ENCODE assay signal across 8 cellular contexts in the genomic region with DNA sequence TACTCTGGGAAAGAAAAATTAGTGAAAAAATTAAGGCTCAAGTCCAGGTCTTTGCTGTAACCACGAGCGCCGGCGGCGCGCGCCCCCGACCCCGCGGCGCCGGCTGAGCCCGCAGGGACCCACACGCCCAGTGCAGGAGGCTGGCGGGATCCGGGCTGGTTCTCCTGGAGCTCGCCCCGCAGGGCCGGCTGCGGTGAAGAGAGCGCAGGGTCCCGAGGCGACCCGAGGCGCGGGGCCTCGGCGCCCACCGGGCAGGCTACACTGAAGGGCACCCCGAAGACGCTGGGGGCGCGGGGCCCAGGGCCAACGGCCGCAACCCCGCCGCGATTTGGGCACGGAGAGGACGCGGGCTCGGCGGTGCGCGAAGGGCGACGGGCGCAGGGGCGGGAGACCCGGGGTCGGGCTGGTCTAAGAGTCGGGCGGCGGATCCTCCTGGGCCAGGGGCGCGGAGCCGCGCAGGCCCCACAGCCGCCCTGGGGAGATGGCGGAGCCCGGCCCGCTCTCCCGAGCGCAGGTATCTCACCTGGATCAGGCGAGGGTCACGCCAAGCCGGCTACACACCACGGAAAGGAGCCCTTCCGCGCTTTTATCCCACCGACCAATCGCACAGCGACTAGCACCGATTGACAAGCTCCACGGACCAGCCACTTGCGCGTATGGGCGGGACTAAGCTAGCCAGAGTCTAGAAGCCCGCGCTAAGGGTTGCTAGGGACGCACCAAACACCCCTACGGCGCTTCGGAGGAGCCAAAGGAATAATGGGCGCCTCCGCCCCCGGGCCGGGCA. TPM values are rescaled to one million over a fixed set of nuclear protein-coding genes. Genes with fewer than 3 reads are reported as not detected.
DNase-seq lines count a peak whose midpoint lies in the region; ATAC-seq and TF ChIP-seq lines count a peak whose summit lies in the region.

A gene (minus strand): TSS at position 582 of the 784 bp plus-strand sequence. CDS start 6,440 bp downstream, outside the sequence.

- H3K9me3 ChIP-seq in HAP-1 (no peaks in the 10 kb centered on the region), MM.1S (replicated peaks; ENCODE audit: insufficient read depth, low read length) (no peaks in the 10 kb centered on the region), neural cell (ENCODE audit: low read length) (no peaks in the 10 kb centered on the region)

- no peaks in the 10 kb centered on the region for H3K9me3 Mint-ChIP-seq in stimulated activated naive CD8-positive, alpha-beta T cell treated with anti-CD3 and anti-CD28 coated beads, Interleukin-15, amount 100 ng/mL, for 72 hours

- H2AFZ ChIP-seq in MM.1S (ENCODE audit: low read length): peak within 1 kb of the TSS; percentile 100
- H2AFZ ChIP-seq in neural cell (ENCODE audit: low read depth, low read length): peak within 1 kb of the TSS; percentile 74

- H3K9ac ChIP-seq in MM.1S (ENCODE audit: low read length) (peak within 1 kb of the TSS; percentile 79), neural cell (ENCODE audit: low read length) (peak within 1 kb of the TSS; percentile 75)

- H3K4me3 ChIP-seq in HAP-1 (peak within 1 kb of the TSS; percentile 69), MM.1S (ENCODE audit: low read length) (peak within 1 kb of the TSS; percentile 92), fibroblast of villous mesenchyme (ENCODE audit: low read depth, low read length) (peak within 1 kb of the TSS; percentile 81), neural cell (ENCODE audit: low read length) (peak within 1 kb of the TSS; percentile 98)

- H3F3A ChIP-seq in MM.1S (ENCODE audit: insufficient read depth, low read length) (0 out of 2 replicates have a peak, but pooled peaks cover 4% of the 10 kb centered on the region), neural cell (ENCODE audit: insufficient read depth, low read length, poor library complexity, severe bottlenecking) (no peaks in the 10 kb centered on the region)

- H3K79me2 ChIP-seq in MM.1S (ENCODE audit: low read length) (peaks cover 40% of the 10 kb centered on the region), neural cell (replicated peaks; ENCODE audit: insufficient read depth, low read length) (peaks cover 7% of the 10 kb centered on the region)

- H3K4me1 Mint-ChIP-seq in stimulated activated naive CD8-positive, alpha-beta T cell treated with anti-CD3 and anti-CD28 coated beads, Interleukin-15, amount 100 ng/mL, for 72 hours: peaks cover 49% of the 10 kb centered on the region

- ATAC-seq in stimulated activated naive CD8-positive, alpha-beta T cell treated with anti-CD3 and anti-CD28 coated beads, Interleukin-15, amount 100 ng/mL, for 72 hours: peak; percentile 91

- no peak for TF ChIP-seq EP300 in neural cell (conservative IDR thresholded peaks at IDR 0.05; ENCODE audit: poor library complexity, severe bottlenecking)

- H4K20me1 ChIP-seq in MM.1S (ENCODE audit: insufficient read depth, low read length) (no peaks in the 10 kb centered on the region), neural cell (ENCODE audit: insufficient read depth) (no peaks in the 10 kb centered on the region)

- peak; percentile 98 for DNase-seq in G401 (ENCODE audit: low spot score)
- peak; percentile 97 to 98 for DNase-seq in HAP-1 (ENCODE audit: low spot score in 2 of 2)
- peak; percentile 97 for DNase-seq in MM.1S
- peak; percentile 87 for DNase-seq in SHP77 treated with DMSO at 0.1 percent for 48 hours (lab: John Stamatoyannopoulos, UW)
- peak; percentile 90 for DNase-seq in activated effector memory CD4-positive, alpha-beta T cell treated with Interleukin-2 at 50 U/mL for 16 hours
- DNase-seq in fibroblast of villous mesenchyme (ENCODE audit: low read depth): peak; percentile 93
- DNase-seq in stimulated activated naive CD8-positive, alpha-beta T cell treated with anti-CD3 and anti-CD28 coated beads, Interleukin-15, amount 100 ng/mL, for 72 hours: peak; percentile 94 to 97

- no peaks in the 10 kb centered on the region for H3K9me2 ChIP-seq in MM.1S (replicated peaks; ENCODE audit: insufficient read depth, low read length)
- H3K9me2 ChIP-seq in neural cell (ENCODE audit: insufficient read depth, low read length): no peaks in the 10 kb centered on the region

- no peaks in the 10 kb centered on the region for H3K27me3 ChIP-seq in HAP-1 (ENCODE audit: low read depth)
- no peaks in the 10 kb centered on the region for H3K27me3 ChIP-seq in MM.1S (replicated peaks; ENCODE audit: insufficient read depth, low read length)
- H3K27me3 ChIP-seq in neural cell (ENCODE audit: insufficient read depth, low read depth, low read length): no peaks in the 10 kb centered on the region

- in situ Hi-C loops in G401 (cut with HindIII; ENCODE audit: low sequenced_read_pairs) (no loop called here), HAP-1 (cut with MboI; ENCODE audit: low sequenced_read_pairs) (no loop called here)

- H3K4me3 Mint-ChIP-seq in stimulated activated naive CD8-positive, alpha-beta T cell treated with anti-CD3 and anti-CD28 coated beads, Interleukin-15, amount 100 ng/mL, for 72 hours: peak within 1 kb of the TSS; percentile 85 to 96

- H3K27ac ChIP-seq in MM.1S (ENCODE audit: low read length): peak within 1 kb of the TSS; percentile 32; the same call in 1 of the 2 replicates
- peak within 1 kb of the TSS; percentile 76 for H3K27ac ChIP-seq in neural cell (ENCODE audit: low read length)

- peak within 1 kb of the TSS; percentile 92 to 93 for H3K27ac Mint-ChIP-seq in stimulated activated naive CD8-positive, alpha-beta T cell treated with anti-CD3 and anti-CD28 coated beads, Interleukin-15, amount 100 ng/mL, for 72 hours

- H3K4me2 ChIP-seq in MM.1S (ENCODE audit: low read depth, low read length): peak within 1 kb of the TSS; percentile 100
- peak within 1 kb of the TSS; percentile 94 for H3K4me2 ChIP-seq in neural cell (ENCODE audit: low read length)

- TF ChIP-seq RAD21 in neural cell (conservative IDR thresholded peaks at IDR 0.05): no peak

- H3K4me1 ChIP-seq in HAP-1: peaks cover 21% of the 10 kb centered on the region
- peaks cover 14% of the 10 kb centered on the region for H3K4me1 ChIP-seq in MM.1S (ENCODE audit: low read length)

- H3K36me3 ChIP-seq in HAP-1 (replicated peaks) (no peaks in the 10 kb centered on the region; the same call in 1 of the 2 replicates), MM.1S (replicated peaks; ENCODE audit: insufficient read depth, low read length) (no peaks in the 10 kb centered on the region), neural cell (ENCODE audit: insufficient read depth, low read length) (no peaks in the 10 kb centered on the region)

- no peak for TF ChIP-seq CTCF in MM.1S (IDR thresholded peaks at IDR 0.05; ENCODE audit: low read length)
- no peak for TF ChIP-seq CTCF in fibroblast of villous mesenchyme (IDR thresholded peaks at IDR 0.05; ENCODE audit: insufficient read depth, low read depth, low read length)
- TF ChIP-seq CTCF in neural cell (IDR thresholded peaks at IDR 0.05; ENCODE audit: poor library complexity, severe bottlenecking): peak; percentile 8

- H3K27me3 Mint-ChIP-seq in stimulated activated naive CD8-positive, alpha-beta T cell treated with anti-CD3 and anti-CD28 coated beads, Interleukin-15, amount 100 ng/mL, for 72 hours: no peaks in the 10 kb centered on the region

TF ChIP-seq in neural cell, 6 proteins besides CTCF, POLR2A, EP300 and RAD21:
- TF ChIP-seq TAF1 (IDR thresholded peaks at IDR 0.05; ENCODE audit: low read depth) (peak; percentile 36), SMC3 (conservative IDR thresholded peaks at IDR 0.05; ENCODE audit: poor library complexity) (peak; percentile 16), MXI1 (conservative IDR thresholded peaks at IDR 0.05; ENCODE audit: poor library complexity, severe bottlenecking) (peak; percentile 82), EZH2 (IDR thresholded peaks at IDR 0.05; ENCODE audit: borderline replicate concordance, insufficient read depth, low read length, poor library complexity, severe bottlenecking) (no peak), POLR2AphosphoS5 (IDR thresholded peaks at IDR 0.05) (peak; percentile 53)
- TF ChIP-seq, protein P1, sequence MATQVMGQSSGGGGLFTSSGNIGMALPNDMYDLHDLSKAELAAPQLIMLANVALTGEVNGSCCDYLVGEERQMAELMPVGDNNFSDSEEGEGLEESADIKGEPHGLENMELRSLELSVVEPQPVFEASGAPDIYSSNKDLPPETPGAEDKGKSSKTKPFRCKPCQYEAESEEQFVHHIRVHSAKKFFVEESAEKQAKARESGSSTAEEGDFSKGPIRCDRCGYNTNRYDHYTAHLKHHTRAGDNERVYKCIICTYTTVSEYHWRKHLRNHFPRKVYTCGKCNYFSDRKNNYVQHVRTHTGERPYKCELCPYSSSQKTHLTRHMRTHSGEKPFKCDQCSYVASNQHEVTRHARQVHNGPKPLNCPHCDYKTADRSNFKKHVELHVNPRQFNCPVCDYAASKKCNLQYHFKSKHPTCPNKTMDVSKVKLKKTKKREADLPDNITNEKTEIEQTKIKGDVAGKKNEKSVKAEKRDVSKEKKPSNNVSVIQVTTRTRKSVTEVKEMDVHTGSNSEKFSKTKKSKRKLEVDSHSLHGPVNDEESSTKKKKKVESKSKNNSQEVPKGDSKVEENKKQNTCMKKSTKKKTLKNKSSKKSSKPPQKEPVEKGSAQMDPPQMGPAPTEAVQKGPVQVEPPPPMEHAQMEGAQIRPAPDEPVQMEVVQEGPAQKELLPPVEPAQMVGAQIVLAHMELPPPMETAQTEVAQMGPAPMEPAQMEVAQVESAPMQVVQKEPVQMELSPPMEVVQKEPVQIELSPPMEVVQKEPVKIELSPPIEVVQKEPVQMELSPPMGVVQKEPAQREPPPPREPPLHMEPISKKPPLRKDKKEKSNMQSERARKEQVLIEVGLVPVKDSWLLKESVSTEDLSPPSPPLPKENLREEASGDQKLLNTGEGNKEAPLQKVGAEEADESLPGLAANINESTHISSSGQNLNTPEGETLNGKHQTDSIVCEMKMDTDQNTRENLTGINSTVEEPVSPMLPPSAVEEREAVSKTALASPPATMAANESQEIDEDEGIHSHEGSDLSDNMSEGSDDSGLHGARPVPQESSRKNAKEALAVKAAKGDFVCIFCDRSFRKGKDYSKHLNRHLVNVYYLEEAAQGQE (IDR thresholded peaks at IDR 0.05; ENCODE audit: borderline replicate concordance): no peak

RNA-seq across cellular contexts. Expression of the gene that starts here (rescaled TPM):
- 14.7 and 20.7 TPM in 2 replicates for total RNA-seq in G401 (2014; rRNA removed; shearing (Covaris generic))
- total RNA-seq in fibroblast of villous mesenchyme: 2.6 and 5.5 TPM in 2 replicates
- polyA plus RNA-seq in neural cell: 26.0 and 32.6 TPM in 2 replicates
- polyA minus RNA-seq in neural cell: 27.9 and 31.2 TPM in 2 replicates

Comparison
In these comparisons a context has a peak if more than half of its experiments do, and no peak if none do; other contexts are left out.
1. Peak in every context shown above with its lines: DNase-seq, ATAC-seq, H3K4me3 ChIP-seq and H3K27ac ChIP-seq.